16 cellular contexts compared by ENCODE assay signal in the genomic region with DNA sequence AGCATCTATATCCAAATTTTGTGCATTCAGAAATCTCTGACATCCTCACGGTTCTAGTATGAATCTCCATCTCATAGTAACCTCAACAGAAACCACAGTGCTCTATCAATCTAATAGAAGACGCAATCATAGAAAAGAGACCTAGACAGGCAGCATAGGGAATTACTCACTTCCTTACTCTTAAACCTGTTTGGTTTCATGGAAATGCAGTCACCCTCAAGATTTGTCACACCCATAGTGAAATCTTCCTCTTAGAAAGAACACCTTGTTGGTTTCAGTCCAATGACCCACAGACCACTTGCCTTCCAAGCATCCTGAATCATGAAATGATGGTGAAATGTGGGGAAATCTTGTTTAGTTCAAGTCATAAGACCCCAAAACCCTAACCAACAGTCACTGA.
DNase-seq lines count a peak whose midpoint lies in the region; ATAC-seq, FAIRE-seq and TF ChIP-seq lines count a peak whose summit lies in the region.
"Had no signal": no experiment of that assay in that cellular context is flagged by ENCODE, and none has a peak within 500 bp of the region (broad histone marks: within the 10 kb centered on the region; RNA-seq: fewer than 3 reads in every experiment).

No MANE protein-coding gene starts in this region.

- peaks cover 14% of the 10 kb centered on the region for H3K9me3 Mint-ChIP-seq in activated CD8-positive, alpha-beta memory T cell treated with anti-CD3 and anti-CD28 coated beads, Interleukin-2, amount 10 ng/mL, durations not matched to agents 7 days and 5 days (ENCODE audit: low read depth)
- no peaks in the 10 kb centered on the region for H3K9me3 Mint-ChIP-seq in stimulated activated effector memory CD8-positive, alpha-beta T cell treated with anti-CD3 and anti-CD28 coated beads, Interleukin-12 subunit alpha, Interleukin-12 subunit beta, amount 100 ng/mL, for 72 hours

- peak; percentile 94 for FAIRE-seq in bronchial epithelial cell (lab: Jason Lieb, UNC)
- FAIRE-seq: A204.1, H54 had no signal

- H3K4me1 ChIP-seq in PC-9 (replicated peaks; ENCODE audit: insufficient read depth) (no peaks in the 10 kb centered on the region; the same call in 1 of the 2 replicates), tibial nerve (peaks cover 0 to 3% (median 0%) of the 10 kb centered on the region in 4 donors), heart left ventricle (peaks cover 0 to 17% (median 2%) of the 10 kb centered on the region in 12 donors)
- H3K4me1 ChIP-seq: Caco-2 had no signal

- H3K36me3 ChIP-seq in PC-9 (ENCODE audit: low read depth) (no peaks in the 10 kb centered on the region), bronchial epithelial cell (ENCODE audit: control insufficient read depth, insufficient read depth, low read length) (no peaks in the 10 kb centered on the region), tibial nerve (no peaks in the 10 kb centered on the region), heart left ventricle (no peaks in the 10 kb centered on the region)

- no peak overlapping the region for H3K4me3 ChIP-seq in PC-9
- no peak overlapping the region for H3K4me3 ChIP-seq in bronchial epithelial cell (ENCODE audit: low read depth, low read length)
- H3K4me3 ChIP-seq in tibial nerve, result no peak overlapping the region
- H3K4me3 ChIP-seq in heart left ventricle, result no peak overlapping the region

- H3K27me3 Mint-ChIP-seq in activated CD8-positive, alpha-beta memory T cell treated with anti-CD3 and anti-CD28 coated beads, Interleukin-2, amount 10 ng/mL, durations not matched to agents 7 days and 5 days, result no peaks in the 10 kb centered on the region

- ATAC-seq in activated CD8-positive, alpha-beta memory T cell treated with anti-CD3 and anti-CD28 coated beads, Interleukin-2, amount 10 ng/mL, durations not matched to agents 7 days and 5 days, result peak; percentile 77
- peak; percentile 95 for ATAC-seq in stimulated activated effector memory CD8-positive, alpha-beta T cell treated with anti-CD3 and anti-CD28 coated beads, Interleukin-12 subunit alpha, Interleukin-12 subunit beta, amount 100 ng/mL, for 72 hours
- ATAC-seq in heart left ventricle, result no peak

- no peaks in the 10 kb centered on the region for H3K9me2 ChIP-seq in PC-9 (ENCODE audit: insufficient read depth)

- TF ChIP-seq POLR2A in tibial nerve (IDR thresholded peaks at IDR 0.05) (no peak), heart left ventricle (IDR thresholded peaks at IDR 0.05) (no peak)

- H3K27ac ChIP-seq in PC-9, result peak overlapping the region; percentile 28
- no peak overlapping the region for H3K27ac ChIP-seq in tibial nerve
- no peak overlapping the region for H3K27ac ChIP-seq in heart left ventricle
- H3K27ac ChIP-seq: C4-2B had no signal

- peaks cover 4% of the 10 kb centered on the region; the same call in 1 of the 2 replicates for H3F3A ChIP-seq in PC-9 (ENCODE audit: insufficient read depth, low read depth)

- H3K4me3 Mint-ChIP-seq in activated CD8-positive, alpha-beta memory T cell treated with anti-CD3 and anti-CD28 coated beads, Interleukin-2, amount 10 ng/mL, durations not matched to agents 7 days and 5 days, result no peak overlapping the region
- H3K4me3 Mint-ChIP-seq in stimulated activated effector memory CD8-positive, alpha-beta T cell treated with anti-CD3 and anti-CD28 coated beads, Interleukin-12 subunit alpha, Interleukin-12 subunit beta, amount 100 ng/mL, for 72 hours, result no peak overlapping the region

- no peak for TF ChIP-seq EP300 in tibial nerve (IDR thresholded peaks at IDR 0.05)

- H3K4me2 ChIP-seq in PC-9, result no peak overlapping the region

- DNase-seq in activated CD8-positive, alpha-beta memory T cell treated with anti-CD3 and anti-CD28 coated beads, Interleukin-2, amount 10 ng/mL, durations not matched to agents 7 days and 5 days, result peak; percentile 56
- DNase-seq in activated CD8-positive, alpha-beta memory T cell treated with anti-CD3 and anti-CD28 coated beads for 24 hours, result no peak
- DNase-seq in PC-9, result peak in 1 of 2 experiments; percentile 40
- peak; percentile 88 for DNase-seq in bronchial epithelial cell (ENCODE audit: low read depth)
- no peak for DNase-seq in stimulated activated effector memory CD8-positive, alpha-beta T cell treated with anti-CD3 and anti-CD28 coated beads, Interleukin-12 subunit alpha, Interleukin-12 subunit beta, amount 100 ng/mL, for 72 hours (ENCODE audit: low spot score in 2 of 2)
- no peak for DNase-seq in cerebellar nuclear complex (lab: John Stamatoyannopoulos, UW)
- DNase-seq in tibial nerve (ENCODE audit: low spot score in 2 of 2), result no peak
- DNase-seq in heart left ventricle, result no peak
- DNase-seq: Caco-2, Karpas-422, NCI-H1105 treated with DMSO at 0.1 percent for 48 hours, NCI-H187, NCI-H446 had no signal

- H3K36me3 Mint-ChIP-seq in activated CD8-positive, alpha-beta memory T cell treated with anti-CD3 and anti-CD28 coated beads, Interleukin-2, amount 10 ng/mL, durations not matched to agents 7 days and 5 days, result peaks cover 32% of the 10 kb centered on the region
- H3K36me3 Mint-ChIP-seq in stimulated activated effector memory CD8-positive, alpha-beta T cell treated with anti-CD3 and anti-CD28 coated beads, Interleukin-12 subunit alpha, Interleukin-12 subunit beta, amount 100 ng/mL, for 72 hours, result no peaks in the 10 kb centered on the region

- CTCF ChIA-PET in activated CD8-positive, alpha-beta memory T cell treated with anti-CD3 and anti-CD28 coated beads, Interleukin-2, amount 10 ng/mL, durations not matched to agents 7 days and 5 days (lab: Charles Lee), result no interaction called here
- CTCF ChIA-PET in PC-9 (lab: Charles Lee), result no interaction called here

- H3K9me3 ChIP-seq in PC-9 (ENCODE audit: insufficient read depth, low read depth) (0 out of 2 replicates have a peak, but pooled peaks cover 5% of the 10 kb centered on the region), tibial nerve (no peaks in the 10 kb centered on the region), heart left ventricle (no peaks in the 10 kb centered on the region)
- H3K9me3 ChIP-seq: Caco-2 had no signal

- TF ChIP-seq CTCF in PC-9 (conservative IDR thresholded peaks at IDR 0.05), result no peak
- TF ChIP-seq CTCF in bronchial epithelial cell (IDR thresholded peaks at IDR 0.05; ENCODE audit: insufficient read depth, low read length, severe bottlenecking), result no peak
- no peak for TF ChIP-seq CTCF in tibial nerve (IDR thresholded peaks at IDR 0.05)
- no peak for TF ChIP-seq CTCF in heart left ventricle (IDR thresholded peaks at IDR 0.05)

- H3K27ac Mint-ChIP-seq in activated CD8-positive, alpha-beta memory T cell treated with anti-CD3 and anti-CD28 coated beads, Interleukin-2, amount 10 ng/mL, durations not matched to agents 7 days and 5 days, result peak overlapping the region; percentile 55
- peak overlapping the region; percentile 32 for H3K27ac Mint-ChIP-seq in stimulated activated effector memory CD8-positive, alpha-beta T cell treated with anti-CD3 and anti-CD28 coated beads, Interleukin-12 subunit alpha, Interleukin-12 subunit beta, amount 100 ng/mL, for 72 hours

- H4K20me1 ChIP-seq in PC-9 (ENCODE audit: insufficient read depth), result no peaks in the 10 kb centered on the region

- H3K27me3 ChIP-seq in PC-9 (ENCODE audit: insufficient read depth, low read depth) (no peaks in the 10 kb centered on the region), bronchial epithelial cell (ENCODE audit: control insufficient read depth, insufficient read depth, low read length) (no peaks in the 10 kb centered on the region), tibial nerve (no peaks in the 10 kb centered on the region), heart left ventricle (no peaks in the 10 kb centered on the region)

- no TSS peak for BruUV-seq in PC-9 (replicated peaks; lab: Mats Ljungman, UMichigan)

- intact Hi-C loops in PC-9 (cut with micrococcal nuclease; ENCODE audit: unreplicated experiment) (no loop called here), heart left ventricle (cut with DNase I) (no loop called here)

- no peak overlapping the region for H2AFZ ChIP-seq in PC-9

- POLR2A ChIA-PET in PC-9 (lab: Charles Lee; ENCODE audit: unreplicated experiment), result interaction anchor here (0.7 kb wide), 1 partner anchor 11 kb away, joined by 4 read pairs; no protein-coding TSS in a partner anchor

- peaks cover 38% of the 10 kb centered on the region for H3K4me1 Mint-ChIP-seq in activated CD8-positive, alpha-beta memory T cell treated with anti-CD3 and anti-CD28 coated beads, Interleukin-2, amount 10 ng/mL, durations not matched to agents 7 days and 5 days
- H3K4me1 Mint-ChIP-seq in stimulated activated effector memory CD8-positive, alpha-beta T cell treated with anti-CD3 and anti-CD28 coated beads, Interleukin-12 subunit alpha, Interleukin-12 subunit beta, amount 100 ng/mL, for 72 hours, result peaks cover 32% of the 10 kb centered on the region

- 90 to 98% methylated on average over 2 of the region's 2 CpGs for WGBS in tibial nerve, 2 donors
- 88 to 93% (median 91%) methylated on average over 2 of the region's 2 CpGs for WGBS in heart left ventricle, 4 donors

- H3K79me2 ChIP-seq in PC-9 (ENCODE audit: low read depth), result no peaks in the 10 kb centered on the region

Comparison
In these comparisons a context has a peak if more than half of its experiments do, and no peak if none do; other contexts are left out.
1. DNase-seq: peak in activated CD8-positive, alpha-beta memory T cell treated with anti-CD3 and anti-CD28 coated beads, Interleukin-2, amount 10 ng/mL, durations not matched to agents 7 days and 5 days (single experiment) and bronchial epithelial cell (single experiment); none in activated CD8-positive, alpha-beta memory T cell treated with anti-CD3 and anti-CD28 coated beads for 24 hours (single experiment), stimulated activated effector memory CD8-positive, alpha-beta T cell treated with anti-CD3 and anti-CD28 coated beads, Interleukin-12 subunit alpha, Interleukin-12 subunit beta, amount 100 ng/mL, for 72 hours (0 of 2), cerebellar nuclear complex (0 of 2), tibial nerve (0 of 2) and heart left ventricle (0 of 5).
2. ATAC-seq: peak in activated CD8-positive, alpha-beta memory T cell treated with anti-CD3 and anti-CD28 coated beads, Interleukin-2, amount 10 ng/mL, durations not matched to agents 7 days and 5 days (single experiment) and stimulated activated effector memory CD8-positive, alpha-beta T cell treated with anti-CD3 and anti-CD28 coated beads, Interleukin-12 subunit alpha, Interleukin-12 subunit beta, amount 100 ng/mL, for 72 hours (single experiment); none in heart left ventricle (0 of 4).